17 cellular contexts compared by ENCODE assay signal in genomic region chr2:9748586-9748985, GRCh38.
DNase-seq lines count a peak whose midpoint lies in the region; ATAC-seq and TF ChIP-seq lines count a peak whose summit lies in the region.
"Had no signal": no experiment of that assay in that cellular context is flagged by ENCODE, and none has a peak within 500 bp of the region (broad histone marks: within the 10 kb centered on the region; RNA-seq: fewer than 3 reads in every experiment).

No MANE protein-coding gene starts in this region.

- CTCF ChIA-PET in activated CD4-positive, alpha-beta memory T cell treated with anti-CD3 and anti-CD28 coated beads for 36 hours (lab: Charles Lee), result interaction anchor here (0.9 to 3.6 kb wide), 6 partner anchors 9 to 51 kb away, joined by 3 to 17 read pairs (median 4); no protein-coding TSS in a partner anchor
- CTCF ChIA-PET in activated CD4-positive, alpha-beta memory T cell treated with anti-CD3 and anti-CD28 coated beads, Interleukin-2, amount 10 ng/mL, durations not matched to agents 7 days and 5 days (lab: Charles Lee), result interaction anchor here (0.9 to 1.5 kb wide), 2 partner anchors 22 kb away, joined by 3 to 6 read pairs; no protein-coding TSS in a partner anchor

- peak; percentile 76 for DNase-seq in activated CD4-positive, alpha-beta memory T cell treated with anti-CD3 and anti-CD28 coated beads for 36 hours
- no peak for DNase-seq in activated CD4-positive, alpha-beta memory T cell treated with anti-CD3 and anti-CD28 coated beads, Interleukin-2, amount 10 ng/mL, durations not matched to agents 7 days and 5 days
- DNase-seq in GM10266 (ENCODE audit: extremely low spot score) (peak; percentile 49), left colon (peak in 1 of 2 donors; percentile 50), KG1 (lab: John Stamatoyannopoulos, UW) (no peak)
- DNase-seq in stimulated activated naive B cell treated with anti-CD40 and anti-IgM and Interleukin-4, amounts not matched to agents 10 μg/mL and 1 μg/mL and 100 μg/mL, for 72 hours, result no peak
- DNase-seq in activated T-helper 2 cell treated with anti-CD3 and anti-CD28 coated beads, Interferon-gamma antibody, Interleukin-2, Interleukin-4, amounts not matched to agents 10 μg/mL and 5 μg/mL and 100 μg/mL, durations not matched to agents 14 hours and 24 hours and 36 hours (ENCODE audit: low spot score), result no peak
- DNase-seq: activated CD4-positive, alpha-beta T cell treated with anti-CD3 and anti-CD28 coated beads, Interleukin-2, amount 10 ng/mL, durations not matched to agents 24 days and 14 days; brain microvascular endothelial cell; hippocampal formation; kidney glomerular epithelial cell; NCI-H1417; SHP77 treated with DMSO at 0.1 percent for 48 hours; uterus had no signal

- H3K27ac Mint-ChIP-seq in activated CD4-positive, alpha-beta memory T cell treated with anti-CD3 and anti-CD28 coated beads for 36 hours, result peak overlapping the region; percentile 63
- H3K27ac Mint-ChIP-seq in activated CD4-positive, alpha-beta memory T cell treated with anti-CD3 and anti-CD28 coated beads, Interleukin-2, amount 10 ng/mL, durations not matched to agents 7 days and 5 days, result no peak overlapping the region
- no peak overlapping the region for H3K27ac Mint-ChIP-seq in stimulated activated naive B cell treated with anti-CD40 and anti-IgM and Interleukin-4, amounts not matched to agents 10 μg/mL and 1 μg/mL and 100 μg/mL, for 72 hours
- no peak overlapping the region for H3K27ac Mint-ChIP-seq in activated T-helper 2 cell treated with anti-CD3 and anti-CD28 coated beads, Interferon-gamma antibody, Interleukin-2, Interleukin-4, amounts not matched to agents 10 μg/mL and 5 μg/mL and 100 μg/mL, durations not matched to agents 14 hours and 24 hours and 36 hours
- H3K27ac Mint-ChIP-seq: activated CD4-positive, alpha-beta T cell treated with anti-CD3 and anti-CD28 coated beads, Interleukin-2, amount 10 ng/mL, durations not matched to agents 24 days and 14 days; activated naive CD4-positive, alpha-beta T cell treated with anti-CD3 and anti-CD28 coated beads, Interleukin-2, amount 50 U/mL, for 24 hours; dendritic cell treated with granulocyte-macrophage colony-stimulating factor and Interleukin-4, amounts not matched to agents 40 ng/mL and 50 ng/mL, for 4 days had no signal

- peaks cover 58% of the 10 kb centered on the region for H3K4me1 Mint-ChIP-seq in activated CD4-positive, alpha-beta memory T cell treated with anti-CD3 and anti-CD28 coated beads for 36 hours (ENCODE audit: low read depth)
- peaks cover 54% of the 10 kb centered on the region for H3K4me1 Mint-ChIP-seq in activated CD4-positive, alpha-beta memory T cell treated with anti-CD3 and anti-CD28 coated beads, Interleukin-2, amount 10 ng/mL, durations not matched to agents 7 days and 5 days
- H3K4me1 Mint-ChIP-seq in stimulated activated naive B cell treated with anti-CD40 and anti-IgM and Interleukin-4, amounts not matched to agents 10 μg/mL and 1 μg/mL and 100 μg/mL, for 72 hours, result peaks cover 6 to 7% of the 10 kb centered on the region in 2 donors
- peaks cover 36% of the 10 kb centered on the region for H3K4me1 Mint-ChIP-seq in activated T-helper 2 cell treated with anti-CD3 and anti-CD28 coated beads, Interferon-gamma antibody, Interleukin-2, Interleukin-4, amounts not matched to agents 10 μg/mL and 5 μg/mL and 100 μg/mL, durations not matched to agents 14 hours and 24 hours and 36 hours (ENCODE audit: low read depth)

- H3K9me3 Mint-ChIP-seq in activated CD4-positive, alpha-beta memory T cell treated with anti-CD3 and anti-CD28 coated beads for 36 hours, result no peaks in the 10 kb centered on the region
- H3K9me3 Mint-ChIP-seq in activated CD4-positive, alpha-beta memory T cell treated with anti-CD3 and anti-CD28 coated beads, Interleukin-2, amount 10 ng/mL, durations not matched to agents 7 days and 5 days, result no peaks in the 10 kb centered on the region
- H3K9me3 Mint-ChIP-seq in stimulated activated naive B cell treated with anti-CD40 and anti-IgM and Interleukin-4, amounts not matched to agents 10 μg/mL and 1 μg/mL and 100 μg/mL, for 72 hours, result no peaks in the 10 kb centered on the region
- H3K9me3 Mint-ChIP-seq in activated T-helper 2 cell treated with anti-CD3 and anti-CD28 coated beads, Interferon-gamma antibody, Interleukin-2, Interleukin-4, amounts not matched to agents 10 μg/mL and 5 μg/mL and 100 μg/mL, durations not matched to agents 14 hours and 24 hours and 36 hours, result no peaks in the 10 kb centered on the region
- H3K9me3 Mint-ChIP-seq: activated CD4-positive, alpha-beta T cell treated with anti-CD3 and anti-CD28 coated beads, Interleukin-2, amount 10 ng/mL, durations not matched to agents 24 days and 14 days; activated naive CD4-positive, alpha-beta T cell treated with anti-CD3 and anti-CD28 coated beads, Interleukin-2, amount 50 U/mL, for 24 hours; dendritic cell treated with granulocyte-macrophage colony-stimulating factor and Interleukin-4, amounts not matched to agents 40 ng/mL and 50 ng/mL, for 4 days had no signal

- intact Hi-C loops in activated CD4-positive, alpha-beta memory T cell treated with anti-CD3 and anti-CD28 coated beads for 36 hours (cut with micrococcal nuclease), result loop anchor here (1.0 kb wide), 1 partner anchor 9 kb away; no protein-coding TSS in a partner anchor
- intact Hi-C loops in left colon (cut with DNase I, micrococcal nuclease), result no loop called here
- intact Hi-C loops in activated T-helper 2 cell treated with anti-CD3 and anti-CD28 coated beads, Interferon-gamma antibody, Interleukin-2, Interleukin-4, amounts not matched to agents 10 μg/mL and 5 μg/mL and 100 μg/mL, durations not matched to agents 14 hours and 24 hours and 36 hours (cut with micrococcal nuclease), result no loop called here

- H3K4me3 Mint-ChIP-seq in activated CD4-positive, alpha-beta memory T cell treated with anti-CD3 and anti-CD28 coated beads for 36 hours, result no peak overlapping the region
- no peak overlapping the region for H3K4me3 Mint-ChIP-seq in activated CD4-positive, alpha-beta memory T cell treated with anti-CD3 and anti-CD28 coated beads, Interleukin-2, amount 10 ng/mL, durations not matched to agents 7 days and 5 days
- no peak overlapping the region for H3K4me3 Mint-ChIP-seq in stimulated activated naive B cell treated with anti-CD40 and anti-IgM and Interleukin-4, amounts not matched to agents 10 μg/mL and 1 μg/mL and 100 μg/mL, for 72 hours
- H3K4me3 Mint-ChIP-seq in activated T-helper 2 cell treated with anti-CD3 and anti-CD28 coated beads, Interferon-gamma antibody, Interleukin-2, Interleukin-4, amounts not matched to agents 10 μg/mL and 5 μg/mL and 100 μg/mL, durations not matched to agents 14 hours and 24 hours and 36 hours (ENCODE audit: low read depth), result no peak overlapping the region
- H3K4me3 Mint-ChIP-seq: activated CD4-positive, alpha-beta T cell treated with anti-CD3 and anti-CD28 coated beads, Interleukin-2, amount 10 ng/mL, durations not matched to agents 24 days and 14 days; activated naive CD4-positive, alpha-beta T cell treated with anti-CD3 and anti-CD28 coated beads, Interleukin-2, amount 50 U/mL, for 24 hours; dendritic cell treated with granulocyte-macrophage colony-stimulating factor and Interleukin-4, amounts not matched to agents 40 ng/mL and 50 ng/mL, for 4 days had no signal

- TF ChIP-seq CTCF in GM10266 (IDR thresholded peaks at IDR 0.05; ENCODE audit: control insufficient read depth, insufficient read depth, low read depth, missing control alignments), result no peak

- no peaks in the 10 kb centered on the region for H3K36me3 Mint-ChIP-seq in activated CD4-positive, alpha-beta memory T cell treated with anti-CD3 and anti-CD28 coated beads for 36 hours
- peaks cover 2% of the 10 kb centered on the region for H3K36me3 Mint-ChIP-seq in activated CD4-positive, alpha-beta memory T cell treated with anti-CD3 and anti-CD28 coated beads, Interleukin-2, amount 10 ng/mL, durations not matched to agents 7 days and 5 days (ENCODE audit: low read depth)
- no peaks in the 10 kb centered on the region for H3K36me3 Mint-ChIP-seq in stimulated activated naive B cell treated with anti-CD40 and anti-IgM and Interleukin-4, amounts not matched to agents 10 μg/mL and 1 μg/mL and 100 μg/mL, for 72 hours
- no peaks in the 10 kb centered on the region for H3K36me3 Mint-ChIP-seq in activated T-helper 2 cell treated with anti-CD3 and anti-CD28 coated beads, Interferon-gamma antibody, Interleukin-2, Interleukin-4, amounts not matched to agents 10 μg/mL and 5 μg/mL and 100 μg/mL, durations not matched to agents 14 hours and 24 hours and 36 hours (ENCODE audit: low read depth)
- H3K36me3 Mint-ChIP-seq: activated naive CD4-positive, alpha-beta T cell treated with anti-CD3 and anti-CD28 coated beads, Interleukin-2, amount 50 U/mL, for 24 hours had no signal

- ATAC-seq in HG03432 (IDR thresholded peaks at IDR 0.05; ENCODE audit: unreplicated experiment), result peak; percentile 33
- ATAC-seq in left colon, result peak; percentile 53
- ATAC-seq in stimulated activated naive B cell treated with anti-CD40 and anti-IgM and Interleukin-4, amounts not matched to agents 10 μg/mL and 1 μg/mL and 100 μg/mL, for 72 hours (replicated peaks), result no peak

- POLR2A ChIA-PET in activated CD4-positive, alpha-beta memory T cell treated with anti-CD3 and anti-CD28 coated beads for 36 hours (lab: Charles Lee), result interaction anchor here (0.9 to 1.7 kb wide), 11 partner anchors 11 to 193 kb away, joined by 3 to 7 read pairs (median 5); partner anchors contain the start of genes ADAM17 and YWHAQ
- POLR2A ChIA-PET in activated CD4-positive, alpha-beta memory T cell treated with anti-CD3 and anti-CD28 coated beads, Interleukin-2, amount 10 ng/mL, durations not matched to agents 7 days and 5 days (lab: Charles Lee), result interaction anchor here (1.2 to 4.7 kb wide), 8 partner anchors 9 to 192 kb away, joined by 3 to 25 read pairs (median 5); no protein-coding TSS in a partner anchor

- H3K27me3 Mint-ChIP-seq in activated CD4-positive, alpha-beta memory T cell treated with anti-CD3 and anti-CD28 coated beads for 36 hours, result no peaks in the 10 kb centered on the region
- H3K27me3 Mint-ChIP-seq in activated CD4-positive, alpha-beta memory T cell treated with anti-CD3 and anti-CD28 coated beads, Interleukin-2, amount 10 ng/mL, durations not matched to agents 7 days and 5 days, result no peaks in the 10 kb centered on the region
- H3K27me3 Mint-ChIP-seq in stimulated activated naive B cell treated with anti-CD40 and anti-IgM and Interleukin-4, amounts not matched to agents 10 μg/mL and 1 μg/mL and 100 μg/mL, for 72 hours, result peaks cover 6 to 16% of the 10 kb centered on the region in 2 donors
- no peaks in the 10 kb centered on the region for H3K27me3 Mint-ChIP-seq in activated T-helper 2 cell treated with anti-CD3 and anti-CD28 coated beads, Interferon-gamma antibody, Interleukin-2, Interleukin-4, amounts not matched to agents 10 μg/mL and 5 μg/mL and 100 μg/mL, durations not matched to agents 14 hours and 24 hours and 36 hours (ENCODE audit: low read depth)
- H3K27me3 Mint-ChIP-seq: activated naive CD4-positive, alpha-beta T cell treated with anti-CD3 and anti-CD28 coated beads, Interleukin-2, amount 50 U/mL, for 24 hours had no signal

Comparison
In these comparisons a context has a peak if more than half of its experiments do, and no peak if none do; other contexts are left out.
1. DNase-seq: peak in activated CD4-positive, alpha-beta memory T cell treated with anti-CD3 and anti-CD28 coated beads for 36 hours (single experiment) and GM10266 (single experiment); none in activated CD4-positive, alpha-beta memory T cell treated with anti-CD3 and anti-CD28 coated beads, Interleukin-2, amount 10 ng/mL, durations not matched to agents 7 days and 5 days (single experiment), stimulated activated naive B cell treated with anti-CD40 and anti-IgM and Interleukin-4, amounts not matched to agents 10 μg/mL and 1 μg/mL and 100 μg/mL, for 72 hours (single experiment), activated T-helper 2 cell treated with anti-CD3 and anti-CD28 coated beads, Interferon-gamma antibody, Interleukin-2, Interleukin-4, amounts not matched to agents 10 μg/mL and 5 μg/mL and 100 μg/mL, durations not matched to agents 14 hours and 24 hours and 36 hours (single experiment) and KG1 (single experiment).
2. ATAC-seq: peak in HG03432 (single experiment) and left colon (single experiment); none in stimulated activated naive B cell treated with anti-CD40 and anti-IgM and Interleukin-4, amounts not matched to agents 10 μg/mL and 1 μg/mL and 100 μg/mL, for 72 hours (0 of 2).